7 cellular contexts compared by ENCODE assay signal in the genomic region with DNA sequence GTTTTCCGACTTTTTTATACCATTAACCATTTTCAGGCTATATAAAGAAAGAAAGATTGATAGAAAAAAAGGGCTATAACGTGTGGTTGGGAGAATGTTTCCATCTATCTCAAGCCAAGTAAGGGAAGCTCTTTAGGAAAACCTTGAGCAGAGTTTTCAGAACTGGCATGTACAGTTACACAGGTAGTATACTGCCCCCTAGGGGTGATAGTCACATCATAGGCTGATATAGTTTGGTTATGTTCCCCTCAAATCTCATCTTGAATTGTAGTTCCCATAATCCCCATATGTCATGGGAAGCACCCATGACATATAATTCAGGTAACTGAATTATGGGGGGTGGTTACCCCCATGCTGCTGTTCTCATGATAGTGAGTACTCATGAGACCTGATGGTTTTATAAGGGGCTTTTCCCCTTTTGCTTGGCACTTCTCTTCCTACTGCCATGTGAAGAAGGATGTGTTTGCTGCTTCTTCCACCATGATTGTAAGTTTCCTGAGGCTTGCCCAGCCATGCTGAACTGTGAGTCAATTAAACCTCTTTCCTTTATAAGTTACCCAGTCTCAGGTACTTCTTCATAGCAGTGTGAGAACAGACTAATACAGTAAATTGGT.
DNase-seq lines count a peak whose midpoint lies in the region; ATAC-seq and TF ChIP-seq lines count a peak whose summit lies in the region.

No MANE protein-coding gene starts in this region.

- no peaks in the 10 kb centered on the region for H3K9me3 Mint-ChIP-seq in Calu3 (ENCODE audit: low read depth, unreplicated experiment)
- no peaks in the 10 kb centered on the region for H3K9me3 Mint-ChIP-seq in natural killer cell treated with Interleukin-12 subunit alpha and Interleukin-12 subunit beta and Interleukin-15 and Interleukin-18, amount 100 ng/mL, for 72 hours

- H3K4me1 Mint-ChIP-seq in Calu3 (ENCODE audit: low read depth, unreplicated experiment): no peaks in the 10 kb centered on the region
- H3K4me1 Mint-ChIP-seq in natural killer cell treated with Interleukin-12 subunit alpha and Interleukin-12 subunit beta and Interleukin-15 and Interleukin-18, amount 100 ng/mL, for 72 hours (ENCODE audit: low read depth in 2 of 2): no peaks in the 10 kb centered on the region

- ATAC-seq in GM18505 (IDR thresholded peaks at IDR 0.05; ENCODE audit: unreplicated experiment) (peak; percentile 75), HG02884 (IDR thresholded peaks at IDR 0.05; ENCODE audit: unreplicated experiment) (peak; percentile 88)
- ATAC-seq in natural killer cell treated with Interleukin-12 subunit alpha and Interleukin-12 subunit beta and Interleukin-15 and Interleukin-18, amount 100 ng/mL, for 72 hours: peak; percentile 46 to 59

- WGBS in prostate gland: 51% methylated on average over 2 of the region's 2 CpGs

- no peak overlapping the region for H3K4me3 Mint-ChIP-seq in Calu3 (ENCODE audit: low read depth, unreplicated experiment)
- no peak overlapping the region for H3K4me3 Mint-ChIP-seq in natural killer cell treated with Interleukin-12 subunit alpha and Interleukin-12 subunit beta and Interleukin-15 and Interleukin-18, amount 100 ng/mL, for 72 hours

- no peaks in the 10 kb centered on the region for H3K27me3 Mint-ChIP-seq in Calu3 (ENCODE audit: unreplicated experiment)
- H3K27me3 Mint-ChIP-seq in natural killer cell treated with Interleukin-12 subunit alpha and Interleukin-12 subunit beta and Interleukin-15 and Interleukin-18, amount 100 ng/mL, for 72 hours: peaks cover 0 to 4% of the 10 kb centered on the region in 2 donors

- peak; percentile 26 for DNase-seq in Calu3
- DNase-seq in NCI-H69 (lab: John Stamatoyannopoulos, UW): peak; percentile 74
- DNase-seq in cerebellar cortex (ENCODE audit: low spot score): peak; percentile 26
- no peak for DNase-seq in natural killer cell treated with Interleukin-12 subunit alpha and Interleukin-12 subunit beta and Interleukin-15 and Interleukin-18, amount 100 ng/mL, for 72 hours (ENCODE audit: low spot score)
- DNase-seq in prostate gland (ENCODE audit: low spot score): no peak

- no peak overlapping the region for H3K27ac ChIP-seq in prostate gland

- no peak overlapping the region for H3K4me3 ChIP-seq in prostate gland

- H3K36me3 Mint-ChIP-seq in Calu3 (ENCODE audit: insufficient read depth, unreplicated experiment): no peaks in the 10 kb centered on the region
- no peaks in the 10 kb centered on the region for H3K36me3 Mint-ChIP-seq in natural killer cell treated with Interleukin-12 subunit alpha and Interleukin-12 subunit beta and Interleukin-15 and Interleukin-18, amount 100 ng/mL, for 72 hours

- no peaks in the 10 kb centered on the region for H3K9me3 ChIP-seq in prostate gland

- no peaks in the 10 kb centered on the region for H3K27me3 ChIP-seq in prostate gland (replicated peaks; ENCODE audit: insufficient read depth)

- H3K36me3 ChIP-seq in prostate gland: no peaks in the 10 kb centered on the region

- no TSS peak for BruUV-seq in Calu3 (replicated peaks; lab: Mats Ljungman, UMichigan)

- CTCF ChIA-PET in Calu3 (lab: Charles Lee): interaction anchor here (0.7 to 1.0 kb wide), 2 partner anchors 11 to 131 kb away, joined by 4 to 10 read pairs; no protein-coding TSS in a partner anchor

- no peak overlapping the region for H3K27ac Mint-ChIP-seq in Calu3 (ENCODE audit: unreplicated experiment)
- no peak overlapping the region for H3K27ac Mint-ChIP-seq in natural killer cell treated with Interleukin-12 subunit alpha and Interleukin-12 subunit beta and Interleukin-15 and Interleukin-18, amount 100 ng/mL, for 72 hours

- intact Hi-C loops in Calu3 (cut with micrococcal nuclease; ENCODE audit: unreplicated experiment): loop anchor here (1.0 kb wide), 1 partner anchor 126 kb away; no protein-coding TSS in a partner anchor
- intact Hi-C loops in prostate gland (cut with DNase I): no loop called here

- no peak for TF ChIP-seq POLR2A in GM18505 (IDR thresholded peaks at IDR 0.05; ENCODE audit: borderline replicate concordance, extremely low read depth, insufficient read depth, insufficient read length)
- no peak for TF ChIP-seq POLR2A in prostate gland (IDR thresholded peaks at IDR 0.05)

- H3K4me1 ChIP-seq in prostate gland (replicated peaks): no peaks in the 10 kb centered on the region

- TF ChIP-seq CTCF in Calu3 (IDR thresholded peaks at IDR 0.05; ENCODE audit: unreplicated experiment) (peak; percentile 24), prostate gland (IDR thresholded peaks at IDR 0.05) (peak in 2 of 4 experiments; percentile 15 to 43)

Comparison
In these comparisons a context has a peak if more than half of its experiments do, and no peak if none do; other contexts are left out.
1. DNase-seq: peak in Calu3 (single experiment), NCI-H69 (single experiment) and cerebellar cortex (single experiment); none in natural killer cell treated with Interleukin-12 subunit alpha and Interleukin-12 subunit beta and Interleukin-15 and Interleukin-18, amount 100 ng/mL, for 72 hours (single experiment) and prostate gland (single experiment).
2. Peak in every context shown above with its lines, with median percentiles within 50 percentile points of each other: ATAC-seq.